ENCODE assay signal across 8 cellular contexts in the genomic region with DNA sequence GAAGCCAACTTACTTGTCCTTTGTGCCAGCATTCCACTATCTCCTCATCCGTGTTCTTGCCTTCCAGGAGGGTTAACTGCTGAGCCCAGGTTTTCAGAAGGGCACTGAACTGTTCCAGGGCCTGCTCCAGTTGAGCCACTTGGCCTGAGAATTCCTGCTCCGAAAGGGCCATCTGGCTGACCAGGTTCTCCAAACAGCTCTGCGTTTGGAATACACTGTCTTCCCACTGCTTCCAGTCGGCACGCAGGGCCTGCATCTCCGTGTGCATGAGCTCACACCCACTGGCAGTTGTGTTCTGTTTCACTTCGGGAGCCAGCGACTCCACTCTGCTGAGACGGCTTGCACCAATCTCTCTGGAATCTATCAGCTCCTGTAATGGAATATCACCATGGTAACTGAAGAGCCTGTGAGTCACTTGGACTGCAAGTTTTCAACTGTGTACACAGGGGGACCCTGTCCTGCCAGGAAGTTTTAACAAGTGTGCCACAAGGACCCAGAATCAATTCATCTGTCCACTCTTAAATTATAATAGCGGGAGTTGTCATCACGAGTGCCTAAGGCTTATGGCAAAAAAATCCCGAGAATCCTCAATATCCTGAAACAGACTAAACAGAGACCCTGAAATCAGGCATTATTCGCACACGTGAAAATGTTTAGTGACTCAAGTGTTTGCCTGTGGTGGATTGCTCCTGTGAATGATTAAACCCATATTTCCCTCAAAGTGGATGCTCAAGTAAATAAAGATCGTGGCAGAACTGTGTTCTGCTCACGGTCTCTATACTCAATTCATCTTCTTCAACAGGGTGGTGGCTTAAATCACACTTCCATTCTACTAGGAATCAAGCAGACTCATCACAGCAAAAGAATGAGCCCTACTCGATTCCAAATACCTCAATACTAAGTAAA.
DNase-seq lines count a peak whose midpoint lies in the region; ATAC-seq and TF ChIP-seq lines count a peak whose summit lies in the region.

No MANE protein-coding gene starts in this region.

- no peak for ATAC-seq in HG02885 (IDR thresholded peaks at IDR 0.05; ENCODE audit: poor library complexity, unreplicated experiment)

- CTCF ChIA-PET in activated CD4-positive, alpha-beta memory T cell treated with anti-CD3 and anti-CD28 coated beads for 36 hours (lab: Charles Lee): interaction anchor here (0.9 kb wide), 1 partner anchor 43 kb away, joined by 3 read pairs; no protein-coding TSS in a partner anchor

- H3K9me3 Mint-ChIP-seq in activated CD4-positive, alpha-beta memory T cell treated with anti-CD3 and anti-CD28 coated beads for 36 hours: no peaks in the 10 kb centered on the region

- TF ChIP-seq CTCF in fibroblast of pulmonary artery (IDR thresholded peaks at IDR 0.05; ENCODE audit: low read length, missing control alignments) (no peak), neural cell (IDR thresholded peaks at IDR 0.05; ENCODE audit: poor library complexity, severe bottlenecking) (no peak)

- H3K4me3 ChIP-seq in SJSA1: peak overlapping the region; percentile 46
- H3K4me3 ChIP-seq in fibroblast of pulmonary artery (replicated peaks; ENCODE audit: low read depth, low read length): peak overlapping the region; percentile 67
- H3K4me3 ChIP-seq in neural cell (ENCODE audit: low read length): peak overlapping the region; percentile 51

- H2AFZ ChIP-seq in neural cell (ENCODE audit: low read depth, low read length): no peak overlapping the region

- H3K9me2 ChIP-seq in neural cell (ENCODE audit: insufficient read depth, low read length): no peaks in the 10 kb centered on the region

- H3K36me3 ChIP-seq in SJSA1 (peaks cover 8% of the 10 kb centered on the region; the same call in 1 of the 2 replicates), neural cell (ENCODE audit: insufficient read depth, low read length) (no peaks in the 10 kb centered on the region)

- H3K4me1 Mint-ChIP-seq in activated CD4-positive, alpha-beta memory T cell treated with anti-CD3 and anti-CD28 coated beads for 36 hours (ENCODE audit: low read depth): no peaks in the 10 kb centered on the region

- intact Hi-C loops in activated CD4-positive, alpha-beta memory T cell treated with anti-CD3 and anti-CD28 coated beads for 36 hours (cut with micrococcal nuclease): no loop called here

- peaks cover 24% of the 10 kb centered on the region for H3K4me1 ChIP-seq in SJSA1 (replicated peaks)

- peaks cover 4% of the 10 kb centered on the region for H3F3A ChIP-seq in neural cell (ENCODE audit: insufficient read depth, low read length, poor library complexity, severe bottlenecking)

- no peaks in the 10 kb centered on the region for H3K27me3 ChIP-seq in SJSA1 (replicated peaks)
- no peaks in the 10 kb centered on the region for H3K27me3 ChIP-seq in neural cell (ENCODE audit: insufficient read depth, low read depth, low read length)

- H3K9me3 ChIP-seq in SJSA1 (replicated peaks) (no peaks in the 10 kb centered on the region), neural cell (ENCODE audit: low read length) (no peaks in the 10 kb centered on the region)

- peaks cover 4% of the 10 kb centered on the region for H3K27me3 Mint-ChIP-seq in activated CD4-positive, alpha-beta memory T cell treated with anti-CD3 and anti-CD28 coated beads for 36 hours

- no peak for TF ChIP-seq EP300 in neural cell (conservative IDR thresholded peaks at IDR 0.05; ENCODE audit: poor library complexity, severe bottlenecking)

- no peak overlapping the region for H3K4me3 Mint-ChIP-seq in activated CD4-positive, alpha-beta memory T cell treated with anti-CD3 and anti-CD28 coated beads for 36 hours

- H3K4me2 ChIP-seq in neural cell (ENCODE audit: low read length): peak overlapping the region; percentile 15

- POLR2A ChIA-PET in activated CD4-positive, alpha-beta memory T cell treated with anti-CD3 and anti-CD28 coated beads for 36 hours (lab: Charles Lee): no interaction called here

- no peaks in the 10 kb centered on the region for H3K79me2 ChIP-seq in neural cell (replicated peaks; ENCODE audit: insufficient read depth, low read length)

- no peak overlapping the region for H3K27ac Mint-ChIP-seq in activated CD4-positive, alpha-beta memory T cell treated with anti-CD3 and anti-CD28 coated beads for 36 hours

- no peaks in the 10 kb centered on the region for H4K20me1 ChIP-seq in neural cell (ENCODE audit: insufficient read depth)

- no peak for TF ChIP-seq RAD21 in neural cell (conservative IDR thresholded peaks at IDR 0.05)

- peak overlapping the region; percentile 91 for H3K27ac ChIP-seq in SJSA1
- H3K27ac ChIP-seq in neural cell (ENCODE audit: low read length): peak overlapping the region; percentile 57

- H3K36me3 Mint-ChIP-seq in activated CD4-positive, alpha-beta memory T cell treated with anti-CD3 and anti-CD28 coated beads for 36 hours: no peaks in the 10 kb centered on the region

- DNase-seq in COLO829 (ENCODE audit: low spot score) (peak; percentile 71), SJSA1 (ENCODE audit: low read depth in 1 of 2, low spot score in 2 of 2) (peak; percentile 84 to 86), fibroblast of pulmonary artery (ENCODE audit: low read depth) (peak; percentile 96), SIG-M5 treated with dmso at 0.1 percent for 504 hours (lab: John Stamatoyannopoulos, UW; ENCODE audit: unreplicated experiment) (no peak)
- DNase-seq in activated CD4-positive, alpha-beta memory T cell treated with anti-CD3 and anti-CD28 coated beads for 36 hours: no peak
- no peak for DNase-seq in effector CD4-positive, alpha-beta T cell

- H3K9ac ChIP-seq in neural cell (ENCODE audit: low read length): peak overlapping the region; percentile 48

TF ChIP-seq in neural cell, 6 proteins besides CTCF, POLR2A, EP300 and RAD21:
- TF ChIP-seq POLR2AphosphoS5 (IDR thresholded peaks at IDR 0.05) (peak; percentile 47), EZH2 (IDR thresholded peaks at IDR 0.05; ENCODE audit: borderline replicate concordance, insufficient read depth, low read length, poor library complexity, severe bottlenecking) (no peak), TAF1 (IDR thresholded peaks at IDR 0.05; ENCODE audit: low read depth) (no peak), SMC3 (conservative IDR thresholded peaks at IDR 0.05; ENCODE audit: poor library complexity) (no peak), MXI1 (conservative IDR thresholded peaks at IDR 0.05; ENCODE audit: poor library complexity, severe bottlenecking) (no peak)
- TF ChIP-seq, protein P1, sequence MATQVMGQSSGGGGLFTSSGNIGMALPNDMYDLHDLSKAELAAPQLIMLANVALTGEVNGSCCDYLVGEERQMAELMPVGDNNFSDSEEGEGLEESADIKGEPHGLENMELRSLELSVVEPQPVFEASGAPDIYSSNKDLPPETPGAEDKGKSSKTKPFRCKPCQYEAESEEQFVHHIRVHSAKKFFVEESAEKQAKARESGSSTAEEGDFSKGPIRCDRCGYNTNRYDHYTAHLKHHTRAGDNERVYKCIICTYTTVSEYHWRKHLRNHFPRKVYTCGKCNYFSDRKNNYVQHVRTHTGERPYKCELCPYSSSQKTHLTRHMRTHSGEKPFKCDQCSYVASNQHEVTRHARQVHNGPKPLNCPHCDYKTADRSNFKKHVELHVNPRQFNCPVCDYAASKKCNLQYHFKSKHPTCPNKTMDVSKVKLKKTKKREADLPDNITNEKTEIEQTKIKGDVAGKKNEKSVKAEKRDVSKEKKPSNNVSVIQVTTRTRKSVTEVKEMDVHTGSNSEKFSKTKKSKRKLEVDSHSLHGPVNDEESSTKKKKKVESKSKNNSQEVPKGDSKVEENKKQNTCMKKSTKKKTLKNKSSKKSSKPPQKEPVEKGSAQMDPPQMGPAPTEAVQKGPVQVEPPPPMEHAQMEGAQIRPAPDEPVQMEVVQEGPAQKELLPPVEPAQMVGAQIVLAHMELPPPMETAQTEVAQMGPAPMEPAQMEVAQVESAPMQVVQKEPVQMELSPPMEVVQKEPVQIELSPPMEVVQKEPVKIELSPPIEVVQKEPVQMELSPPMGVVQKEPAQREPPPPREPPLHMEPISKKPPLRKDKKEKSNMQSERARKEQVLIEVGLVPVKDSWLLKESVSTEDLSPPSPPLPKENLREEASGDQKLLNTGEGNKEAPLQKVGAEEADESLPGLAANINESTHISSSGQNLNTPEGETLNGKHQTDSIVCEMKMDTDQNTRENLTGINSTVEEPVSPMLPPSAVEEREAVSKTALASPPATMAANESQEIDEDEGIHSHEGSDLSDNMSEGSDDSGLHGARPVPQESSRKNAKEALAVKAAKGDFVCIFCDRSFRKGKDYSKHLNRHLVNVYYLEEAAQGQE (IDR thresholded peaks at IDR 0.05; ENCODE audit: borderline replicate concordance): peak; percentile 82

Comparison
In these comparisons a context has a peak if more than half of its experiments do, and no peak if none do; other contexts are left out.
1. DNase-seq: peak in COLO829 (single experiment), SJSA1 (2 of 2) and fibroblast of pulmonary artery (single experiment); none in activated CD4-positive, alpha-beta memory T cell treated with anti-CD3 and anti-CD28 coated beads for 36 hours (single experiment), SIG-M5 treated with dmso at 0.1 percent for 504 hours (single experiment) and effector CD4-positive, alpha-beta T cell (single experiment).
2. Peak in every context shown above with its lines, with median percentiles within 50 percentile points of each other: H3K4me3 ChIP-seq.